13 cellular contexts compared by ENCODE assay signal in genomic region chr18:76394780-76395476, GRCh38.
DNase-seq lines count a peak whose midpoint lies in the region; ATAC-seq and TF ChIP-seq lines count a peak whose summit lies in the region.
"Had no signal": no experiment of that assay in that cellular context is flagged by ENCODE, and none has a peak within 500 bp of the region (broad histone marks: within the 10 kb centered on the region; RNA-seq: fewer than 3 reads in every experiment).

No MANE protein-coding gene starts in this region.

- H3K27me3 Mint-ChIP-seq in CD14-positive monocyte (ENCODE audit: low read depth in 3 of 3): no peaks in the 10 kb centered on the region
- peaks cover 5% of the 10 kb centered on the region for H3K27me3 Mint-ChIP-seq in activated CD8-positive, alpha-beta T cell treated with anti-CD3 and anti-CD28 coated beads, Interleukin-2, amount 10 ng/mL, durations not matched to agents 7 days and 5 days (ENCODE audit: low read depth)
- H3K27me3 Mint-ChIP-seq: activated B cell treated with CpG ODN at 0.5 μM for 24 hours; activated T-helper 17 cell treated with anti-CD3 and anti-CD28 coated beads, Interleukin-2, amount 50 U/mL, for 72 hours had no signal

- TF ChIP-seq CTCF in CD14-positive monocyte (IDR thresholded peaks at IDR 0.05): no peak
- no peak for TF ChIP-seq CTCF in tibial artery (IDR thresholded peaks at IDR 0.05)

- H3K27ac Mint-ChIP-seq in CD14-positive monocyte: peak overlapping the region; percentile 23 to 92 (median 79)
- H3K27ac Mint-ChIP-seq in activated CD8-positive, alpha-beta T cell treated with anti-CD3 and anti-CD28 coated beads, Interleukin-2, amount 10 ng/mL, durations not matched to agents 7 days and 5 days: no peak overlapping the region
- H3K27ac Mint-ChIP-seq: activated B cell treated with CpG ODN at 0.5 μM for 24 hours; activated T-helper 17 cell treated with anti-CD3 and anti-CD28 coated beads, Interleukin-2, amount 50 U/mL, for 72 hours had no signal

- H3K4me1 ChIP-seq in tibial artery: peaks cover 0 to 5% (median 0%) of the 10 kb centered on the region in 4 donors

- no peaks in the 10 kb centered on the region for H3K9me3 ChIP-seq in tibial artery

- DNase-seq in CD14-positive monocyte (ENCODE audit: low spot score) (no peak), HT-29 (ENCODE audit: low spot score) (peak; percentile 1), T47D (ENCODE audit: low read depth in 1 of 2, low spot score in 1 of 2) (peak; percentile 44 to 82), kidney tubule cell (ENCODE audit: low spot score) (peak; percentile 67), UCSD-AML1 (lab: John Stamatoyannopoulos, UW; ENCODE audit: unreplicated experiment) (no peak), NCI-H1694 (lab: John Stamatoyannopoulos, UW) (no peak), tibial artery (no peak)
- no peak for DNase-seq in activated CD8-positive, alpha-beta T cell treated with anti-CD3 and anti-CD28 coated beads, Interleukin-2, amount 10 ng/mL, durations not matched to agents 7 days and 5 days
- DNase-seq: activated B cell treated with CpG ODN at 0.5 μM for 24 hours; CD4-positive, alpha-beta memory T cell; central memory CD4-positive, alpha-beta T cell; NCI-H1930 had no signal

- ATAC-seq in activated CD8-positive, alpha-beta T cell treated with anti-CD3 and anti-CD28 coated beads, Interleukin-2, amount 10 ng/mL, durations not matched to agents 7 days and 5 days: no peak
- ATAC-seq: activated T-helper 17 cell treated with anti-CD3 and anti-CD28 coated beads, Interleukin-2, amount 50 U/mL, for 72 hours had no signal

- no peak overlapping the region for H3K27ac ChIP-seq in tibial artery

- no peaks in the 10 kb centered on the region for H3K36me3 ChIP-seq in tibial artery

- H3K27me3 ChIP-seq in tibial artery: no peaks in the 10 kb centered on the region

- H3K4me1 Mint-ChIP-seq in CD14-positive monocyte: peaks cover 60% of the 10 kb centered on the region
- peaks cover 11% of the 10 kb centered on the region for H3K4me1 Mint-ChIP-seq in activated CD8-positive, alpha-beta T cell treated with anti-CD3 and anti-CD28 coated beads, Interleukin-2, amount 10 ng/mL, durations not matched to agents 7 days and 5 days (ENCODE audit: low read depth)

- H3K9me3 Mint-ChIP-seq in CD14-positive monocyte: no peaks in the 10 kb centered on the region
- H3K9me3 Mint-ChIP-seq in activated CD8-positive, alpha-beta T cell treated with anti-CD3 and anti-CD28 coated beads, Interleukin-2, amount 10 ng/mL, durations not matched to agents 7 days and 5 days (ENCODE audit: insufficient read depth): no peaks in the 10 kb centered on the region
- H3K9me3 Mint-ChIP-seq: activated B cell treated with CpG ODN at 0.5 μM for 24 hours; activated T-helper 17 cell treated with anti-CD3 and anti-CD28 coated beads, Interleukin-2, amount 50 U/mL, for 72 hours; CD4-positive, alpha-beta memory T cell had no signal

- in situ Hi-C loops in T47D (cut with HindIII; ENCODE audit: low pct_unique_long_range_greater_than_20kb, low sequenced_read_pairs): no loop called here

- peaks cover 17 to 30% of the 10 kb centered on the region in 2 donors for H3K36me3 Mint-ChIP-seq in CD14-positive monocyte
- no peaks in the 10 kb centered on the region for H3K36me3 Mint-ChIP-seq in activated CD8-positive, alpha-beta T cell treated with anti-CD3 and anti-CD28 coated beads, Interleukin-2, amount 10 ng/mL, durations not matched to agents 7 days and 5 days (ENCODE audit: low read depth)
- H3K36me3 Mint-ChIP-seq: CD4-positive, alpha-beta memory T cell had no signal

- POLR2A ChIA-PET in activated CD8-positive, alpha-beta T cell treated with anti-CD3 and anti-CD28 coated beads, Interleukin-2, amount 10 ng/mL, durations not matched to agents 7 days and 5 days (lab: Charles Lee): no interaction called here

- intact Hi-C loops in CD14-positive monocyte (cut with micrococcal nuclease): loop anchor here in 1 of 2 donors (5.0 kb wide), 3 partner anchors 87 to 292 kb away; no protein-coding TSS in a partner anchor
- intact Hi-C loops in tibial artery (cut with DNase I; ENCODE audit: low total_unique reads): no loop called here

- peak overlapping the region in 1 of 2 donors; percentile 66 for H3K4me3 Mint-ChIP-seq in CD14-positive monocyte
- no peak overlapping the region for H3K4me3 Mint-ChIP-seq in activated CD8-positive, alpha-beta T cell treated with anti-CD3 and anti-CD28 coated beads, Interleukin-2, amount 10 ng/mL, durations not matched to agents 7 days and 5 days
- H3K4me3 Mint-ChIP-seq: activated B cell treated with CpG ODN at 0.5 μM for 24 hours; activated T-helper 17 cell treated with anti-CD3 and anti-CD28 coated beads, Interleukin-2, amount 50 U/mL, for 72 hours; CD4-positive, alpha-beta memory T cell had no signal

- CTCF ChIA-PET in activated CD8-positive, alpha-beta T cell treated with anti-CD3 and anti-CD28 coated beads, Interleukin-2, amount 10 ng/mL, durations not matched to agents 7 days and 5 days (lab: Charles Lee): no interaction called here

- no peak overlapping the region for H3K4me3 ChIP-seq in tibial artery

Comparison
In these comparisons a context has a peak if more than half of its experiments do, and no peak if none do; other contexts are left out.
1. DNase-seq: peak in HT-29 (single experiment), T47D (2 of 2) and kidney tubule cell (single experiment); none in CD14-positive monocyte (single experiment), UCSD-AML1 (single experiment), activated CD8-positive, alpha-beta T cell treated with anti-CD3 and anti-CD28 coated beads, Interleukin-2, amount 10 ng/mL, durations not matched to agents 7 days and 5 days (single experiment), NCI-H1694 (single experiment) and tibial artery (0 of 2).